In the genomic region with DNA sequence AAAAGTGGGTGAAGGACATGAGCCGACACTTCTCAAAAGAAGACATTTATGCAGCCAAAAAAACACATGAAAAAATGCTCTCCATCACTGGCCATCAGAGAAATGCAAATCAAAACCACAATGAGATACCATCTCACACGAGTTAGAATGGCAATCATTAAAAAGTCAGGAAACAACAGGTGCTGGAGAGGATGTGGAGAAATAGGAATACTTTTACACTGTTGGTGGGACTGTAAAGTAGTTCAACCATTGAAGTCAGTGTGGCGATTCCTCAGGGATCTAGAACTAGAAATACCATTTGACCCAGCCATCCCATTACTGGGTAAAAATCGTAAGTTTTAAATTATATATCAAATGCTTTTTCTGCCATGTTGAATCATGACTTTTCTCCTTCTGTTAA, we compare ENCODE assay signal across 1 cellular context. TPM values are rescaled to one million over a fixed set of nuclear protein-coding genes. Genes with fewer than 3 reads are reported as not detected.
"Had no signal": no experiment of that assay in that cellular context is flagged by ENCODE, and none has a peak within 500 bp of the region (broad histone marks: within the 10 kb centered on the region; RNA-seq: fewer than 3 reads in every experiment).

No MANE protein-coding gene starts in this region.

RNA-seq across cellular contexts. Expression of a gene that starts 54.8 kb away (rescaled TPM):
- polyA plus RNA-seq: GM12878 had no signal
